In the genomic region with DNA sequence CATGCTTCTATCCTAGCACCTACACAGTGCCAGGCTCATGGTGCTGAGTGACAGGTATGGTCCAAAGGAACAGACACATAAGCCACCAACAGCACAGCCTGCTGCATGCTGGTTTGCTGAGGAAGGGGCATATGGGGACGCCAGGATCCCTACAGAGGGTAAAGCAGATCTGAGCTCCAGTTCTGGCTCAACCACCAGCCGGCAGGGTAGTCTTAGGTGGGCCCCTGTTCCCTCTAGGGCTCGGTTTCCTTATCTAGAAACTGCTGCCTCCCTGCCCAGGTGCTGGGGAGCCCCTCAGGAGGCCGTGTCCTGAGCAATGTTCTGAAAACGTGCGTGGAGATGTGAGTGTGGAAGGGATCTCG, we compare ENCODE assay signal across 1 cellular context.
TF ChIP-seq lines count a peak whose summit lies in the region.

No MANE protein-coding gene starts in this region.

TF ChIP-seq in GM12878, 131 proteins besides CTCF, POLR2A, EP300 and RAD21:
- TF ChIP-seq WRNIP1 (IDR thresholded peaks at IDR 0.05; ENCODE audit: borderline replicate concordance, low read depth, low read length) (no peak), EZH2 (IDR thresholded peaks at IDR 0.05; ENCODE audit: borderline replicate concordance, control insufficient read depth, low read depth, low read length) (no peak), ZNF24 (IDR thresholded peaks at IDR 0.05) (no peak), FOS (IDR thresholded peaks at IDR 0.05; ENCODE audit: borderline replicate concordance, extremely low read depth, insufficient read length) (no peak)
